In the genomic region with DNA sequence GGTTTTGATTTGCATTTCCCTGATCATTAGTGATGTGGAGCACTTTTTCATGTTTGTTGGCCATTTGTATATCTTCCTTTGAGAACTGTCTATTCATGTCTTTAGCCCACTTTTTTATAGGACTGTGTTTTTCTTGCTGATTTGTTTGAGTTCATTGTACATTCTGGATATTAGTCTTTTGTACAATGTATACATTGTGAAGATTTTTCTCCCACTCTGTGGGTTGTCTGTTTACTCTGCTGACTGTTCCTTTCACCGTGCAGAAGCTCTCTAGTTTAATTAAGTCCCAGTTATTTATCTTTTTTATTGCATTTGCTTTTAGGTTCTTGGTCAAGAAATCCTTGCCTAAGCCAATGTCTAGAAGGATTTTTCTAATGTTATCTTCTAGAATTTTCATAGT, we compare ENCODE assay signal across 26 cellular contexts.
A peak's percentile ranks its signal among the peaks of the same experiment; 100 is the strongest.
DNase-seq lines count a peak whose midpoint lies in the region; TF ChIP-seq lines count a peak whose summit lies in the region.
"Had no signal": no experiment of that assay in that cellular context is flagged by ENCODE, and none has a peak within 500 bp of the region (broad histone marks: within the 10 kb centered on the region; RNA-seq: fewer than 3 reads in every experiment).

No MANE protein-coding gene starts in this region.

- peak; percentile 71 for DNase-seq in NCI-H146 (lab: John Stamatoyannopoulos, UW)
- DNase-seq in NCI-H69 (lab: John Stamatoyannopoulos, UW), result peak; percentile 52
- peak; percentile 11 for DNase-seq in NCI-H748 treated with DMSO at 0.1 percent for 48 hours (lab: John Stamatoyannopoulos, UW)
- DNase-seq in dermis blood vessel endothelial cell, result no peak
- DNase-seq in immature natural killer cell, result no peak
- no peak for DNase-seq in mesenchymal stem cell
- DNase-seq in NAMALWA (ENCODE audit: low spot score), result no peak
- DNase-seq: 8988T; ACHN; BE2C; C1 segment of cervical spinal cord; CD4-positive, alpha-beta memory T cell; CD4-positive, CD25-positive, alpha-beta regulatory T cell; CD8-positive, alpha-beta memory T cell; COR-L47; DMS 273 treated with DMSO at 0.1 percent for 48 hours; DMS153; DMS53; DMS79; DND-41; EL; GDM1 had no signal

- no peak overlapping the region for H2BK15ac ChIP-seq in mesenchymal stem cell (ENCODE audit: low read depth, poor library complexity, severe bottlenecking)

- H2AFZ ChIP-seq in mesenchymal stem cell (ENCODE audit: low read depth, low read length), result no peak overlapping the region

- CTCF ChIA-PET in HEK293 (lab: Yijun Ruan, JAX), result no interaction called here

- H3K36me3 ChIP-seq in HEK293 (ENCODE audit: control insufficient read depth in 2 of 2, insufficient read depth in 1 of 2, low read length in 2 of 2) (no peaks in the 10 kb centered on the region), mesenchymal stem cell (ENCODE audit: control insufficient read depth in 1 of 2, insufficient read depth in 2 of 2, low read depth in 1 of 2, low read length in 2 of 2) (no peaks in the 10 kb centered on the region)
- H3K36me3 ChIP-seq: BE2C, BLaER1 had no signal

- H3K4ac ChIP-seq in mesenchymal stem cell (ENCODE audit: low read depth in 1 of 2, low read length in 2 of 2), result no peak overlapping the region

- no peak for TF ChIP-seq CTCF in HEK293 (tag by site-specific recombination; IDR thresholded peaks at IDR 0.05)

- H3K36me3 Mint-ChIP-seq in immature natural killer cell, result no peaks in the 10 kb centered on the region
- H3K36me3 Mint-ChIP-seq: CD14-positive monocyte; CD4-positive, alpha-beta memory T cell; CD4-positive, CD25-positive, alpha-beta regulatory T cell; CD8-positive, alpha-beta memory T cell had no signal

- no peaks in the 10 kb centered on the region for H3K27me3 ChIP-seq in mesenchymal stem cell (ENCODE audit: control insufficient read depth in 1 of 2, insufficient read depth in 1 of 2, low read length in 2 of 2)
- H3K27me3 ChIP-seq: BE2C, BLaER1 had no signal

- H4K8ac ChIP-seq in mesenchymal stem cell (ENCODE audit: low read length), result no peak overlapping the region

- no peak overlapping the region for H3K4me3 Mint-ChIP-seq in immature natural killer cell
- H3K4me3 Mint-ChIP-seq: CD14-positive monocyte; CD4-positive, alpha-beta memory T cell; CD4-positive, CD25-positive, alpha-beta regulatory T cell; CD8-positive, alpha-beta memory T cell had no signal

- no peak overlapping the region for H2AK5ac ChIP-seq in mesenchymal stem cell (ENCODE audit: low read length, severe bottlenecking)

- no peak overlapping the region for H3K9ac ChIP-seq in mesenchymal stem cell (ENCODE audit: low read length)
- H3K9ac ChIP-seq: BLaER1 had no signal

- H2BK12ac ChIP-seq in mesenchymal stem cell (ENCODE audit: low read length in 2 of 2), result no peak overlapping the region

- H3K27me3 Mint-ChIP-seq in immature natural killer cell (ENCODE audit: low read depth in 3 of 3), result peaks cover 1 to 17% (median 3%) of the 10 kb centered on the region in 3 donors

- H3K4me1 ChIP-seq in HEK293 (ENCODE audit: control insufficient read depth, insufficient read depth, low read length), result peaks cover 3% of the 10 kb centered on the region
- H3K4me1 ChIP-seq in mesenchymal stem cell (ENCODE audit: control insufficient read depth, insufficient read depth, low read depth, low read length), result no peaks in the 10 kb centered on the region
- H3K4me1 ChIP-seq: BLaER1 had no signal

- no peak overlapping the region for H3K4me2 ChIP-seq in mesenchymal stem cell (ENCODE audit: low read length, poor library complexity, severe bottlenecking)
- H3K4me2 ChIP-seq: BLaER1 had no signal

- H3K4me3 ChIP-seq in HEK293 (ENCODE audit: low read depth, low read length) (no peak overlapping the region), mesenchymal stem cell (ENCODE audit: insufficient read depth in 1 of 2, low read depth in 1 of 2, low read length in 2 of 2) (no peak overlapping the region)
- H3K4me3 ChIP-seq: BLaER1, GM12878 had no signal

- no peak overlapping the region for H3K23ac ChIP-seq in mesenchymal stem cell (ENCODE audit: low read length in 2 of 2)

- no peak overlapping the region for H3K27ac ChIP-seq in HEK293 (ENCODE audit: extremely low read depth, low read depth, low read length)
- H3K27ac ChIP-seq in mesenchymal stem cell (ENCODE audit: low read length, poor library complexity, severe bottlenecking), result no peak overlapping the region
- H3K27ac ChIP-seq: BLaER1 had no signal

- no peaks in the 10 kb centered on the region for H3K4me1 Mint-ChIP-seq in immature natural killer cell
- H3K4me1 Mint-ChIP-seq: CD4-positive, alpha-beta memory T cell; CD4-positive, CD25-positive, alpha-beta regulatory T cell; CD8-positive, alpha-beta memory T cell had no signal

- no peak overlapping the region for H4K91ac ChIP-seq in mesenchymal stem cell (ENCODE audit: low read length)

- H2BK5ac ChIP-seq in mesenchymal stem cell (ENCODE audit: low read depth, low read length, poor library complexity, severe bottlenecking), result no peak overlapping the region

- no peaks in the 10 kb centered on the region for H3K9me3 Mint-ChIP-seq in immature natural killer cell
- H3K9me3 Mint-ChIP-seq: CD14-positive monocyte; CD4-positive, alpha-beta memory T cell; CD8-positive, alpha-beta memory T cell had no signal

- H3K79me1 ChIP-seq in mesenchymal stem cell (replicated peaks; ENCODE audit: low read length, poor library complexity, severe bottlenecking), result no peaks in the 10 kb centered on the region

- no peak overlapping the region for H2BK120ac ChIP-seq in mesenchymal stem cell (ENCODE audit: low read depth, low read length)

- H3K27ac Mint-ChIP-seq in immature natural killer cell, result no peak overlapping the region
- H3K27ac Mint-ChIP-seq: CD14-positive monocyte; CD4-positive, alpha-beta memory T cell; CD4-positive, CD25-positive, alpha-beta regulatory T cell; CD8-positive, alpha-beta memory T cell had no signal

- H3K14ac ChIP-seq in mesenchymal stem cell (ENCODE audit: low read length in 2 of 2), result no peak overlapping the region

- POLR2A ChIA-PET in HEK293 (lab: Yijun Ruan, JAX), result no interaction called here

- no CpG with 5 or more reads among the region's 1 CpG for WGBS in mesenchymal stem cell

- no peak overlapping the region for H3K18ac ChIP-seq in mesenchymal stem cell (ENCODE audit: low read depth in 1 of 2, low read length in 2 of 2)

- H3K9me3 ChIP-seq in HEK293 (ENCODE audit: control insufficient read depth, insufficient read depth, low read depth, low read length), result no peaks in the 10 kb centered on the region
- no peaks in the 10 kb centered on the region for H3K9me3 ChIP-seq in mesenchymal stem cell (ENCODE audit: control insufficient read depth, low read length)
- H3K9me3 ChIP-seq: BE2C, BLaER1 had no signal

TF ChIP-seq in HEK293, 187 proteins besides CTCF, POLR2A, EP300 and RAD21:
- TF ChIP-seq ZNF621 (tag by site-specific recombination; IDR thresholded peaks at IDR 0.05) (no peak), ZNF558 (tag by site-specific recombination; IDR thresholded peaks at IDR 0.05) (0 out of 2 replicates have a peak, but pooled peaks have one; percentile 26)

Comparison
In these comparisons a context has a peak if more than half of its experiments do, and no peak if none do; other contexts are left out.
1. DNase-seq: peak in NCI-H146 (single experiment), NCI-H69 (single experiment) and NCI-H748 treated with DMSO at 0.1 percent for 48 hours (single experiment); none in dermis blood vessel endothelial cell (single experiment), immature natural killer cell (0 of 3), mesenchymal stem cell (single experiment) and NAMALWA (single experiment).